In the genomic region with DNA sequence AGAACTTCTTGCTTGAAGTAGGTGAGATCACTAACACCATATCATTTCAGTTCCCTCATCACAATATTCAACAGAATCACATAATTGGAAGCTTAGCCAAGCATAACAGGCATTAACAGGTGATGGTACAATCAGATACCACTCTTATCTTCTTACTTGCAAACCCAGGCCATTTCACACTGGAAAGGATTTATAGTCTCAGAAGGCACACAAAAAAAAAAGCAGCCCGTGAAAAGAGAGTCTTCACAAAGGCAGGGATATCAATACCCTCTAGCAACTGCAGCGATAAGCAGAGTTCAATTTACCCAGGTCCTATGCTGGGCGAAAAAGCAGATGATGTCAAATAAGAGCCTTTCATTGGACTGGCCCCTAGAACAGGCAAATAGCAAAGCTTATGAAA, we compare ENCODE assay signal across 25 cellular contexts.
"Had no signal": no experiment of that assay in that cellular context is flagged by ENCODE, and none has a peak within 500 bp of the region (broad histone marks: within the 10 kb centered on the region; RNA-seq: fewer than 3 reads in every experiment).

No MANE protein-coding gene starts in this region.

- H3K27ac ChIP-seq: colonic mucosa, coronary artery, dorsolateral prefrontal cortex, epithelial cell of prostate, esophagus muscularis mucosa, esophagus squamous epithelium, foreskin keratinocyte, gastrocnemius medialis, gastroesophageal sphincter, heart left ventricle, heart right ventricle had no signal

- H3K27me3 Mint-ChIP-seq: dendritic cell treated with granulocyte-macrophage colony-stimulating factor and Interleukin-4, amounts not matched to agents 40 ng/mL and 50 ng/mL, for 4 days; effector memory CD8-positive, alpha-beta T cell had no signal

- ATAC-seq: effector memory CD8-positive, alpha-beta T cell; esophagus mucosa; foreskin keratinocyte; gastrocnemius medialis; gastroesophageal sphincter; heart left ventricle; heart right ventricle had no signal

- H3K4me1 ChIP-seq: colonic mucosa, esophagus muscularis mucosa, esophagus squamous epithelium, foreskin keratinocyte, gastrocnemius medialis, gastroesophageal sphincter, heart left ventricle, heart right ventricle had no signal

- DNase-seq: colonic mucosa; cortex of kidney; dermis blood vessel endothelial cell; dorsolateral prefrontal cortex; effector CD4-positive, alpha-beta T cell; effector CD8-positive, alpha-beta T cell; effector memory CD4-positive, alpha-beta T cell; effector memory CD8-positive, alpha-beta T cell; endodermal cell; erythroblast; esophagus squamous epithelium; foreskin fibroblast; foreskin keratinocyte; foreskin melanocyte; gastrocnemius medialis; glutamatergic neuron; head of caudate nucleus; heart left ventricle; heart right ventricle had no signal

- H3K36me3 ChIP-seq: colonic mucosa, esophagus muscularis mucosa, esophagus squamous epithelium, gastrocnemius medialis, gastroesophageal sphincter, heart left ventricle, heart right ventricle had no signal

- H3K27ac Mint-ChIP-seq: dendritic cell treated with granulocyte-macrophage colony-stimulating factor and Interleukin-4, amounts not matched to agents 40 ng/mL and 50 ng/mL, for 4 days; effector memory CD8-positive, alpha-beta T cell; endodermal cell had no signal

- H3K9me3 ChIP-seq: colonic mucosa, esophagus squamous epithelium, gastrocnemius medialis had no signal

- H3K4me3 Mint-ChIP-seq: dendritic cell treated with granulocyte-macrophage colony-stimulating factor and Interleukin-4, amounts not matched to agents 40 ng/mL and 50 ng/mL, for 4 days; effector memory CD8-positive, alpha-beta T cell; endodermal cell had no signal

- H3K27me3 ChIP-seq: colonic mucosa, esophagus muscularis mucosa, esophagus squamous epithelium, foreskin keratinocyte, gastrocnemius medialis, gastroesophageal sphincter, heart right ventricle had no signal

- H3K9me3 Mint-ChIP-seq: dendritic cell treated with granulocyte-macrophage colony-stimulating factor and Interleukin-4, amounts not matched to agents 40 ng/mL and 50 ng/mL, for 4 days; endodermal cell had no signal

- H3K4me3 ChIP-seq: colonic mucosa, coronary artery, dorsolateral prefrontal cortex, esophagus muscularis mucosa, esophagus squamous epithelium, gastrocnemius medialis, gastroesophageal sphincter, heart left ventricle, heart right ventricle had no signal
